1 cellular context compared by ENCODE assay signal in the genomic region with DNA sequence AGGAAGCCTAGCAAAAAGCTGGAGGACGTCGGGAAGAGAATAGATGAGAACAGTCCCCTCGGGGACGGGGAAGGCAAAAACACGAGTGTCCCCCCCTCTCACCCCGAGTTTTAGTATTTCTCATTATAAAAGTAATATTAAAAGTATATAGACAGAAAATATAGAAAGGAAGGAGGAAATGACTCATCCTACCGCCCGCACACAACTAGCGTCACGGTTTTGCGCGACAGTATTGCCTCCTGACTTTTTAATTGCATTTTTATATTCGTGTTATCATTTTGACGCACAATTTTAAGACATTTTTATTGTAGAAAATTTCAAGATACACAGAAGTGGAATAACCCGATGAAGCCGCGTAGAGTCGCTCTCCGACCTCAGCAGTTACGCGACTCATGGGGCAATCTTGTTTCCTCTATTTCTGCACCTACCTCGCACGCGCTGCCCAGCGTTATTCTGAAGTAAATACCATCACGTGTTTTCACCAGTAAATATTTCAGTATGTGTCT.
A peak's percentile ranks its signal among the peaks of the same experiment; 100 is the strongest.
TF ChIP-seq lines count a peak whose summit lies in the region.

No MANE protein-coding gene starts in this region.

TF ChIP-seq in HEK293, 187 proteins besides CTCF, POLR2A, EP300 and RAD21 (continued from another document):
- TF ChIP-seq, protein P1, sequence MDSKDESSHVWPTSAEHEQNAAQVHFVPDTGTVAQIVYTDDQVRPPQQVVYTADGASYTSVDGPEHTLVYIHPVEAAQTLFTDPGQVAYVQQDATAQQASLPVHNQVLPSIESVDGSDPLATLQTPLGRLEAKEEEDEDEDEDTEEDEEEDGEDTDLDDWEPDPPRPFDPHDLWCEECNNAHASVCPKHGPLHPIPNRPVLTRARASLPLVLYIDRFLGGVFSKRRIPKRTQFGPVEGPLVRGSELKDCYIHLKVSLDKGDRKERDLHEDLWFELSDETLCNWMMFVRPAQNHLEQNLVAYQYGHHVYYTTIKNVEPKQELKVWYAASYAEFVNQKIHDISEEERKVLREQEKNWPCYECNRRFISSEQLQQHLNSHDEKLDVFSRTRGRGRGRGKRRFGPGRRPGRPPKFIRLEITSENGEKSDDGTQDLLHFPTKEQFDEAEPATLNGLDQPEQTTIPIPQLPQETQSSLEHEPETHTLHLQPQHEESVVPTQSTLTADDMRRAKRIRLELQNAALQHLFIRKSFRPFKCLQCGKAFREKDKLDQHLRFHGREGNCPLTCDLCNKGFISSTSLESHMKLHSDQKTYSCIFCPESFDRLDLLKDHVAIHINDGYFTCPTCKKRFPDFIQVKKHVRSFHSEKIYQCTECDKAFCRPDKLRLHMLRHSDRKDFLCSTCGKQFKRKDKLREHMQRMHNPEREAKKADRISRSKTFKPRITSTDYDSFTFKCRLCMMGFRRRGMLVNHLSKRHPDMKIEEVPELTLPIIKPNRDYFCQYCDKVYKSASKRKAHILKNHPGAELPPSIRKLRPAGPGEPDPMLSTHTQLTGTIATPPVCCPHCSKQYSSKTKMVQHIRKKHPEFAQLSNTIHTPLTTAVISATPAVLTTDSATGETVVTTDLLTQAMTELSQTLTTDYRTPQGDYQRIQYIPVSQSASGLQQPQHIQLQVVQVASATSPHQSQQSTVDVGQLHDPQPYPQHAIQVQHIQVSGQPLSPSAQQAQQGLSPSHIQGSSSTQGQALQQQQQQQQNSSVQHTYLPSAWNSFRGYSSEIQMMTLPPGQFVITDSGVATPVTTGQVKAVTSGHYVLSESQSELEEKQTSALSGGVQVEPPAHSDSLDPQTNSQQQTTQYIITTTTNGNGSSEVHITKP (tag by site-specific recombination; IDR thresholded peaks at IDR 0.05): peak; percentile 35; the same call in 1 of the 2 replicates
- TF ChIP-seq ZNF366 (tag by site-specific recombination; conservative IDR thresholded peaks at IDR 0.05) (0 out of 2 replicates have a peak, but pooled peaks have one; percentile 37), ZNF24 (tag by site-specific recombination; IDR thresholded peaks at IDR 0.05) (0 out of 2 replicates have a peak, but pooled peaks have one; percentile 37), ZNF785 (tag by site-specific recombination; IDR thresholded peaks at IDR 0.05) (no peak), ZNF214 (tag by site-specific recombination; IDR thresholded peaks at IDR 0.05; ENCODE audit: borderline replicate concordance) (no peak), ZNF266 (tag by site-specific recombination; IDR thresholded peaks at IDR 0.05; ENCODE audit: low read depth) (no peak), ZNF660 (tag by site-specific recombination; IDR thresholded peaks at IDR 0.05) (0 out of 2 replicates have a peak, but pooled peaks have one; percentile 18), ZBTB48 (tag by site-specific recombination; IDR thresholded peaks at IDR 0.05) (no peak), IKZF3 (tag by site-specific recombination; IDR thresholded peaks at IDR 0.05) (peak; percentile 58; the same call in 1 of the 2 replicates)
- TF ChIP-seq, protein P2, sequence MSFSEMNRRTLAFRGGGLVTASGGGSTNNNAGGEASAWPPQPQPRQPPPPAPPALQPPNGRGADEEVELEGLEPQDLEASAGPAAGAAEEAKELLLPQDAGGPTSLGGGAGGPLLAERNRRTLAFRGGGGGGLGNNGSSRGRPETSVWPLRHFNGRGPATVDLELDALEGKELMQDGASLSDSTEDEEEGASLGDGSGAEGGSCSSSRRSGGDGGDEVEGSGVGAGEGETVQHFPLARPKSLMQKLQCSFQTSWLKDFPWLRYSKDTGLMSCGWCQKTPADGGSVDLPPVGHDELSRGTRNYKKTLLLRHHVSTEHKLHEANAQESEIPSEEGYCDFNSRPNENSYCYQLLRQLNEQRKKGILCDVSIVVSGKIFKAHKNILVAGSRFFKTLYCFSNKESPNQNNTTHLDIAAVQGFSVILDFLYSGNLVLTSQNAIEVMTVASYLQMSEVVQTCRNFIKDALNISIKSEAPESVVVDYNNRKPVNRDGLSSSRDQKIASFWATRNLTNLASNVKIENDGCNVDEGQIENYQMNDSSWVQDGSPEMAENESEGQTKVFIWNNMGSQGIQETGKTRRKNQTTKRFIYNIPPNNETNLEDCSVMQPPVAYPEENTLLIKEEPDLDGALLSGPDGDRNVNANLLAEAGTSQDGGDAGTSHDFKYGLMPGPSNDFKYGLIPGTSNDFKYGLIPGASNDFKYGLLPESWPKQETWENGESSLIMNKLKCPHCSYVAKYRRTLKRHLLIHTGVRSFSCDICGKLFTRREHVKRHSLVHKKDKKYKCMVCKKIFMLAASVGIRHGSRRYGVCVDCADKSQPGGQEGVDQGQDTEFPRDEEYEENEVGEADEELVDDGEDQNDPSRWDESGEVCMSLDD (tag by site-specific recombination; IDR thresholded peaks at IDR 0.05): no peak
- TF ChIP-seq, protein P3, sequence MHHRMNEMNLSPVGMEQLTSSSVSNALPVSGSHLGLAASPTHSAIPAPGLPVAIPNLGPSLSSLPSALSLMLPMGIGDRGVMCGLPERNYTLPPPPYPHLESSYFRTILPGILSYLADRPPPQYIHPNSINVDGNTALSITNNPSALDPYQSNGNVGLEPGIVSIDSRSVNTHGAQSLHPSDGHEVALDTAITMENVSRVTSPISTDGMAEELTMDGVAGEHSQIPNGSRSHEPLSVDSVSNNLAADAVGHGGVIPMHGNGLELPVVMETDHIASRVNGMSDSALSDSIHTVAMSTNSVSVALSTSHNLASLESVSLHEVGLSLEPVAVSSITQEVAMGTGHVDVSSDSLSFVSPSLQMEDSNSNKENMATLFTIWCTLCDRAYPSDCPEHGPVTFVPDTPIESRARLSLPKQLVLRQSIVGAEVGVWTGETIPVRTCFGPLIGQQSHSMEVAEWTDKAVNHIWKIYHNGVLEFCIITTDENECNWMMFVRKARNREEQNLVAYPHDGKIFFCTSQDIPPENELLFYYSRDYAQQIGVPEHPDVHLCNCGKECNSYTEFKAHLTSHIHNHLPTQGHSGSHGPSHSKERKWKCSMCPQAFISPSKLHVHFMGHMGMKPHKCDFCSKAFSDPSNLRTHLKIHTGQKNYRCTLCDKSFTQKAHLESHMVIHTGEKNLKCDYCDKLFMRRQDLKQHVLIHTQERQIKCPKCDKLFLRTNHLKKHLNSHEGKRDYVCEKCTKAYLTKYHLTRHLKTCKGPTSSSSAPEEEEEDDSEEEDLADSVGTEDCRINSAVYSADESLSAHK (tag by site-specific recombination; IDR thresholded peaks at IDR 0.05): no peak
